In genomic region chr2:230664128-230664527, GRCh38 we compare ENCODE assay signal across 11 cellular contexts. TPM values are rescaled to one million over a fixed set of nuclear protein-coding genes. Genes with fewer than 3 reads are reported as not detected.
DNase-seq lines count a peak whose midpoint lies in the region; ATAC-seq, FAIRE-seq and TF ChIP-seq lines count a peak whose summit lies in the region.
"Had no signal": no experiment of that assay in that cellular context is flagged by ENCODE, and none has a peak within 500 bp of the region (broad histone marks: within the 10 kb centered on the region; RNA-seq: fewer than 3 reads in every experiment).

No MANE protein-coding gene starts in this region.

- no peak for TF ChIP-seq EP300 in sigmoid colon (IDR thresholded peaks at IDR 0.05)

- intact Hi-C loops in activated CD4-positive, alpha-beta memory T cell treated with anti-CD3 and anti-CD28 coated beads for 36 hours (cut with micrococcal nuclease): loop anchor here (5.0 kb wide), 1 partner anchor 317 kb away; no protein-coding TSS in a partner anchor
- intact Hi-C loops in sigmoid colon (cut with DNase I): no loop called here

- H3K36me3 ChIP-seq in BLaER1 treated with 17β-estradiol and CSF1 and Interleukin-3, amounts not matched to agents 10 nM and 100 nM: no peaks in the 10 kb centered on the region
- H3K36me3 ChIP-seq in sigmoid colon (no peaks in the 10 kb centered on the region), HAP-1 (replicated peaks) (no peaks in the 10 kb centered on the region)

- peak overlapping the region; percentile 8 to 97 (median 85); a peak in 12 of 22 replicates for H3K4me2 ChIP-seq in BLaER1 treated with 17β-estradiol and CSF1 and Interleukin-3, amounts not matched to agents 10 nM and 100 nM
- H3K4me2 ChIP-seq: KMS-11 had no signal

- in situ Hi-C loops in HAP-1 (cut with MboI; ENCODE audit: low sequenced_read_pairs): no loop called here

- peak overlapping the region; percentile 53 for H3K4me3 Mint-ChIP-seq in activated CD4-positive, alpha-beta memory T cell treated with anti-CD3 and anti-CD28 coated beads for 36 hours

- H3K4me1 Mint-ChIP-seq in activated CD4-positive, alpha-beta memory T cell treated with anti-CD3 and anti-CD28 coated beads for 36 hours (ENCODE audit: low read depth): peaks cover 98% of the 10 kb centered on the region

- POLR2A ChIA-PET in activated CD4-positive, alpha-beta memory T cell treated with anti-CD3 and anti-CD28 coated beads for 36 hours (lab: Charles Lee): interaction anchor here (0.7 to 1.1 kb wide), 3 partner anchors 8 to 129 kb away, joined by 3 to 4 read pairs (median 4); no protein-coding TSS in a partner anchor

- no peaks in the 10 kb centered on the region for H3K9me3 Mint-ChIP-seq in activated CD4-positive, alpha-beta memory T cell treated with anti-CD3 and anti-CD28 coated beads for 36 hours

- no peaks in the 10 kb centered on the region for H3K27me3 Mint-ChIP-seq in activated CD4-positive, alpha-beta memory T cell treated with anti-CD3 and anti-CD28 coated beads for 36 hours

- H3K27ac Mint-ChIP-seq in activated CD4-positive, alpha-beta memory T cell treated with anti-CD3 and anti-CD28 coated beads for 36 hours: peak overlapping the region; percentile 99

- no peaks in the 10 kb centered on the region; a peak in 1 of 22 replicates for H3K27me3 ChIP-seq in BLaER1 treated with 17β-estradiol and CSF1 and Interleukin-3, amounts not matched to agents 10 nM and 100 nM
- H3K27me3 ChIP-seq in sigmoid colon (no peaks in the 10 kb centered on the region), HAP-1 (ENCODE audit: low read depth) (no peaks in the 10 kb centered on the region)

- no peak for ATAC-seq in GM18511 (IDR thresholded peaks at IDR 0.05; ENCODE audit: unreplicated experiment)

- no peak for TF ChIP-seq CTCF in sigmoid colon (IDR thresholded peaks at IDR 0.05)

- CTCF ChIA-PET in activated CD4-positive, alpha-beta memory T cell treated with anti-CD3 and anti-CD28 coated beads for 36 hours (lab: Charles Lee): interaction anchor here (0.7 to 1.5 kb wide), 5 partner anchors 14 to 81 kb away, joined by 3 to 5 read pairs (median 4); no protein-coding TSS in a partner anchor

- H3K4me3 ChIP-seq in BLaER1 treated with 17β-estradiol and CSF1 and Interleukin-3, amounts not matched to agents 10 nM and 100 nM: no peak overlapping the region
- H3K4me3 ChIP-seq in sigmoid colon (no peak overlapping the region), HAP-1 (no peak overlapping the region)

- no peaks in the 10 kb centered on the region for H3K9me3 ChIP-seq in BLaER1 treated with 17β-estradiol and CSF1 and Interleukin-3, amounts not matched to agents 10 nM and 100 nM (replicated peaks in 1 of 11)
- H3K9me3 ChIP-seq in sigmoid colon (no peaks in the 10 kb centered on the region), HAP-1 (no peaks in the 10 kb centered on the region)

- 70 to 88% methylated on average over 4 of the region's 4 CpGs for WGBS in sigmoid colon, 2 donors

- no peaks in the 10 kb centered on the region for H4K20me1 ChIP-seq in BLaER1 treated with 17β-estradiol and CSF1 and Interleukin-3, amounts not matched to agents 10 nM and 100 nM

- H3K36me3 Mint-ChIP-seq in activated CD4-positive, alpha-beta memory T cell treated with anti-CD3 and anti-CD28 coated beads for 36 hours: no peaks in the 10 kb centered on the region

- DNase-seq in GM18507 (ENCODE audit: extremely low spot score, insufficient read length, low read depth): no peak
- peak; percentile 67 for DNase-seq in activated CD4-positive, alpha-beta memory T cell treated with anti-CD3 and anti-CD28 coated beads for 36 hours
- DNase-seq in glomerular visceral epithelial cell (ENCODE audit: extremely low spot score): peak; percentile 23
- no peak for DNase-seq in activated CD4-positive, CD25-positive, alpha-beta regulatory T cell treated with anti-CD3 and anti-CD28 coated beads, Interleukin-2, amount 50 U/mL, for 72 hours
- no peak for DNase-seq in sigmoid colon
- no peak for DNase-seq in HAP-1 (ENCODE audit: low spot score in 2 of 2)
- DNase-seq: DND-41 had no signal

- no peak overlapping the region for H3K27ac ChIP-seq in BLaER1 treated with 17β-estradiol and CSF1 and Interleukin-3, amounts not matched to agents 10 nM and 100 nM
- H3K27ac ChIP-seq in sigmoid colon: no peak overlapping the region
- H3K27ac ChIP-seq: KMS-11, VCaP had no signal

- no peak for TF ChIP-seq POLR2A in sigmoid colon (IDR thresholded peaks at IDR 0.05)

- no peak overlapping the region for H3K9ac ChIP-seq in BLaER1 treated with 17β-estradiol and CSF1 and Interleukin-3, amounts not matched to agents 10 nM and 100 nM
- H3K9ac ChIP-seq: KMS-11 had no signal

- peaks cover 97 to 100% (median 99%) of the 10 kb centered on the region in 10 experiments for H3K4me1 ChIP-seq in BLaER1 treated with 17β-estradiol and CSF1 and Interleukin-3, amounts not matched to agents 10 nM and 100 nM
- peaks cover 0 to 5% (median 0%) of the 10 kb centered on the region in 4 donors for H3K4me1 ChIP-seq in sigmoid colon
- H3K4me1 ChIP-seq in HAP-1: no peaks in the 10 kb centered on the region

- peak; percentile 86 for FAIRE-seq in GM18507 (lab: Jason Lieb, UNC)

RNA-seq across cellular contexts. Expression of gene CAB39, which starts 48.5 kb away (rescaled TPM):
- 100 to 1,000 TPM; 128 to 129 TPM for total RNA-seq in activated CD4-positive, alpha-beta memory T cell treated with anti-CD3 and anti-CD28 coated beads for 36 hours
- 10 to 100 TPM; 63.7 to 77.9 (median 73.4) TPM for total RNA-seq in sigmoid colon
- 100 to 1,000 TPM in 1 of 3 donors, 10 to 100 TPM in 2; 60.2 to 128 (median 70.9) TPM for polyA plus RNA-seq in sigmoid colon

Comparison
In these comparisons a context has a peak if more than half of its experiments do, and no peak if none do; other contexts are left out.
1. DNase-seq: peak in activated CD4-positive, alpha-beta memory T cell treated with anti-CD3 and anti-CD28 coated beads for 36 hours (single experiment) and glomerular visceral epithelial cell (single experiment); none in GM18507 (single experiment), activated CD4-positive, CD25-positive, alpha-beta regulatory T cell treated with anti-CD3 and anti-CD28 coated beads, Interleukin-2, amount 50 U/mL, for 72 hours (single experiment), sigmoid colon (single experiment) and HAP-1 (0 of 2).